Comparison of ENCODE assay signal across 19 cellular contexts in genomic region chr11:765802-766091, GRCh38. TPM values are rescaled to one million over a fixed set of nuclear protein-coding genes. Genes with fewer than 3 reads are reported as not detected.
A peak's percentile ranks its signal among the peaks of the same experiment; 100 is the strongest.
DNase-seq lines count a peak whose midpoint lies in the region; ATAC-seq, FAIRE-seq and TF ChIP-seq lines count a peak whose summit lies in the region.
"Had no signal": no experiment of that assay in that cellular context is flagged by ENCODE, and none has a peak within 500 bp of the region (broad histone marks: within the 10 kb centered on the region; RNA-seq: fewer than 3 reads in every experiment).

No MANE protein-coding gene starts in this region.

- TF ChIP-seq CTCF in Panc1 (IDR thresholded peaks at IDR 0.05) (no peak), glutamatergic neuron (IDR thresholded peaks at IDR 0.05; ENCODE audit: partially characterized antibody, unreplicated experiment) (no peak)

- H3K4me1 Mint-ChIP-seq in activated T-cell treated with anti-CD3 and anti-CD28 coated beads, Interleukin-2, amount 50 U/mL, for 24 hours (ENCODE audit: low read depth): peaks cover 16% of the 10 kb centered on the region
- no peaks in the 10 kb centered on the region for H3K4me1 Mint-ChIP-seq in activated T-cell treated with anti-CD3 and anti-CD28 coated beads, Interleukin-2, amount 50 U/mL, for 4 hours (ENCODE audit: low read depth)
- peaks cover 9% of the 10 kb centered on the region for H3K4me1 Mint-ChIP-seq in glutamatergic neuron (ENCODE audit: low read depth, unreplicated experiment)
- peaks cover 1 to 13% of the 10 kb centered on the region in 2 donors for H3K4me1 Mint-ChIP-seq in stimulated activated naive B cell treated with anti-CD40 and anti-IgM and Interleukin-4, amounts not matched to agents 10 μg/mL and 1 μg/mL and 100 μg/mL, for 72 hours

- DNase-seq in activated T-cell treated with anti-CD3 and anti-CD28 coated beads, Interleukin-2, amount 50 U/mL, for 24 hours: no peak
- no peak for DNase-seq in activated T-cell treated with anti-CD3 and anti-CD28 coated beads, Interleukin-2, amount 50 U/mL, for 4 hours
- DNase-seq in Panc1 (ENCODE audit: low read depth, low spot score) (no peak), glutamatergic neuron (no peak), GM12892 (ENCODE audit: insufficient read length) (no peak), inferior parietal cortex (ENCODE audit: extremely low spot score) (no peak)
- no peak for DNase-seq in stimulated activated naive B cell treated with anti-CD40 and anti-IgM and Interleukin-4, amounts not matched to agents 10 μg/mL and 1 μg/mL and 100 μg/mL, for 72 hours
- DNase-seq: DMS79 treated with DMSO at 0.1 percent for 48 hours, GOT3, NCI-H1048, NCI-H1436 treated with DMSO at 0.1 percent for 48 hours, NCI-H2029 treated with DMSO at 0.1 percent for 48 hours had no signal

- H3K27me3 Mint-ChIP-seq in activated T-cell treated with anti-CD3 and anti-CD28 coated beads, Interleukin-2, amount 50 U/mL, for 24 hours: no peaks in the 10 kb centered on the region
- H3K27me3 Mint-ChIP-seq in activated T-cell treated with anti-CD3 and anti-CD28 coated beads, Interleukin-2, amount 50 U/mL, for 4 hours (ENCODE audit: low read depth): no peaks in the 10 kb centered on the region
- peaks cover 11% of the 10 kb centered on the region for H3K27me3 Mint-ChIP-seq in glutamatergic neuron (ENCODE audit: unreplicated experiment)
- H3K27me3 Mint-ChIP-seq in stimulated activated naive B cell treated with anti-CD40 and anti-IgM and Interleukin-4, amounts not matched to agents 10 μg/mL and 1 μg/mL and 100 μg/mL, for 72 hours: no peaks in the 10 kb centered on the region

- no peaks in the 10 kb centered on the region for H3K9me3 ChIP-seq in Panc1 (ENCODE audit: control insufficient read depth, insufficient read depth, low read depth, low read length)
- H3K9me3 ChIP-seq: SK-N-SH had no signal

- intact Hi-C loops in Panc1 (cut with micrococcal nuclease; ENCODE audit: unreplicated experiment): loop anchor here (2.0 kb wide), 1 partner anchor 69 kb away; no protein-coding TSS in a partner anchor

- H3K27ac ChIP-seq in Panc1 (ENCODE audit: low read length): peak overlapping the region; percentile 39
- H3K27ac ChIP-seq: KMS-11 had no signal

- no peak overlapping the region for H3K4me3 ChIP-seq in Panc1 (ENCODE audit: low read depth in 2 of 2, low read length in 2 of 2)

- H3K36me3 Mint-ChIP-seq in activated T-cell treated with anti-CD3 and anti-CD28 coated beads, Interleukin-2, amount 50 U/mL, for 24 hours (ENCODE audit: low read depth): peaks cover 90% of the 10 kb centered on the region
- peaks cover 10% of the 10 kb centered on the region for H3K36me3 Mint-ChIP-seq in activated T-cell treated with anti-CD3 and anti-CD28 coated beads, Interleukin-2, amount 50 U/mL, for 4 hours (ENCODE audit: insufficient read depth)
- H3K36me3 Mint-ChIP-seq in glutamatergic neuron (ENCODE audit: unreplicated experiment): peaks cover 5% of the 10 kb centered on the region
- H3K36me3 Mint-ChIP-seq in stimulated activated naive B cell treated with anti-CD40 and anti-IgM and Interleukin-4, amounts not matched to agents 10 μg/mL and 1 μg/mL and 100 μg/mL, for 72 hours: peaks cover 38 to 56% of the 10 kb centered on the region in 2 donors

- H3K4me3 Mint-ChIP-seq in activated T-cell treated with anti-CD3 and anti-CD28 coated beads, Interleukin-2, amount 50 U/mL, for 24 hours: no peak overlapping the region
- no peak overlapping the region for H3K4me3 Mint-ChIP-seq in activated T-cell treated with anti-CD3 and anti-CD28 coated beads, Interleukin-2, amount 50 U/mL, for 4 hours
- no peak overlapping the region for H3K4me3 Mint-ChIP-seq in glutamatergic neuron (ENCODE audit: unreplicated experiment)
- H3K4me3 Mint-ChIP-seq in stimulated activated naive B cell treated with anti-CD40 and anti-IgM and Interleukin-4, amounts not matched to agents 10 μg/mL and 1 μg/mL and 100 μg/mL, for 72 hours: peak overlapping the region in 1 of 2 donors; percentile 27
- H3K4me3 Mint-ChIP-seq: CD8-positive, alpha-beta T cell had no signal

- no peaks in the 10 kb centered on the region for H3K9me3 Mint-ChIP-seq in activated T-cell treated with anti-CD3 and anti-CD28 coated beads, Interleukin-2, amount 50 U/mL, for 24 hours
- H3K9me3 Mint-ChIP-seq in activated T-cell treated with anti-CD3 and anti-CD28 coated beads, Interleukin-2, amount 50 U/mL, for 4 hours: no peaks in the 10 kb centered on the region
- peaks cover 22% of the 10 kb centered on the region for H3K9me3 Mint-ChIP-seq in glutamatergic neuron (ENCODE audit: unreplicated experiment)
- no peaks in the 10 kb centered on the region for H3K9me3 Mint-ChIP-seq in stimulated activated naive B cell treated with anti-CD40 and anti-IgM and Interleukin-4, amounts not matched to agents 10 μg/mL and 1 μg/mL and 100 μg/mL, for 72 hours
- H3K9me3 Mint-ChIP-seq: CD8-positive, alpha-beta T cell had no signal

- no TSS peak for BruUV-seq in Panc1 (replicated peaks; lab: Mats Ljungman, UMichigan)

- no peak for ATAC-seq in activated T-cell treated with anti-CD3 and anti-CD28 coated beads, Interleukin-2, amount 50 U/mL, for 4 hours
- ATAC-seq in Panc1 (no peak), GM19452 (IDR thresholded peaks at IDR 0.05; ENCODE audit: unreplicated experiment) (no peak)
- ATAC-seq in stimulated activated naive B cell treated with anti-CD40 and anti-IgM and Interleukin-4, amounts not matched to agents 10 μg/mL and 1 μg/mL and 100 μg/mL, for 72 hours (replicated peaks): no peak

- POLR2A ChIA-PET in Panc1 (lab: Charles Lee): no interaction called here

- H3K27ac Mint-ChIP-seq in activated T-cell treated with anti-CD3 and anti-CD28 coated beads, Interleukin-2, amount 50 U/mL, for 24 hours: peak overlapping the region; percentile 67
- H3K27ac Mint-ChIP-seq in glutamatergic neuron (ENCODE audit: unreplicated experiment): peak overlapping the region; percentile 43
- peak overlapping the region; percentile 14 for H3K27ac Mint-ChIP-seq in stimulated activated naive B cell treated with anti-CD40 and anti-IgM and Interleukin-4, amounts not matched to agents 10 μg/mL and 1 μg/mL and 100 μg/mL, for 72 hours
- H3K27ac Mint-ChIP-seq: CD8-positive, alpha-beta T cell had no signal

- peaks cover 25% of the 10 kb centered on the region for H3K4me1 ChIP-seq in Panc1 (ENCODE audit: control insufficient read depth, insufficient read depth, low read length)

- FAIRE-seq in GM12892 (lab: Jason Lieb, UNC): no peak

- no peaks in the 10 kb centered on the region for H3K27me3 ChIP-seq in Panc1 (ENCODE audit: control insufficient read depth, insufficient read depth, low read length)

- CTCF ChIA-PET in Panc1 (lab: Charles Lee): interaction anchor here (1.2 kb wide), 1 partner anchor 61 kb away, joined by 5 read pairs; no protein-coding TSS in a partner anchor

- TF ChIP-seq POLR2A in GM12892 (IDR thresholded peaks at IDR 0.05; ENCODE audit: low read depth, low read length): no peak

- in situ Hi-C loops in Panc1 (cut with HindIII; ENCODE audit: low pct_unique_long_range_greater_than_20kb, low sequenced_read_pairs): no loop called here

- peaks cover 6% of the 10 kb centered on the region; the same call in 1 of the 2 replicates for H3K36me3 ChIP-seq in Panc1 (ENCODE audit: control insufficient read depth, insufficient read depth, low read length)

RNA-seq across cellular contexts. Expression of gene GATD1, which starts 11.5 kb away (rescaled TPM):
- total RNA-seq in activated T-cell treated with anti-CD3 and anti-CD28 coated beads, Interleukin-2, amount 50 U/mL, for 4 hours: 10 to 100 TPM; 48.3 to 49.8 (median 49.7) TPM
- total RNA-seq in Panc1 (2021; ENCODE audit: unreplicated experiment) (229 TPM), glutamatergic neuron (ENCODE audit: unreplicated experiment) (67.5 TPM)
- 200 TPM for polyA plus RNA-seq in Panc1 (2012; ENCODE audit: insufficient read length)
- 19.1 TPM for polyA plus RNA-seq in GM12892 (2012; ENCODE audit: missing spikeins)

RNA-seq across cellular contexts. Expression of gene TALDO1, which starts 18.5 kb away (rescaled TPM):
- 100 to 1,000 TPM; 281 to 316 (median 313) TPM for total RNA-seq in activated T-cell treated with anti-CD3 and anti-CD28 coated beads, Interleukin-2, amount 50 U/mL, for 4 hours
- total RNA-seq in Panc1 (2021; ENCODE audit: unreplicated experiment): 257 TPM
- 397 TPM for polyA plus RNA-seq in Panc1 (2012; ENCODE audit: insufficient read length)
- total RNA-seq in glutamatergic neuron (ENCODE audit: unreplicated experiment): 182 TPM
- polyA plus RNA-seq in GM12892 (2012; ENCODE audit: missing spikeins): 113 TPM

RNA-seq across cellular contexts. Expression of gene CEND1, which starts 24.1 kb away (rescaled TPM):
- total RNA-seq in activated T-cell treated with anti-CD3 and anti-CD28 coated beads, Interleukin-2, amount 50 U/mL, for 4 hours: 1 to 10 TPM; 1.6 to 1.8 (median 1.7) TPM
- total RNA-seq in Panc1 (2021; ENCODE audit: unreplicated experiment): 15.9 TPM
- polyA plus RNA-seq in Panc1 (2012; ENCODE audit: insufficient read length): 36.1 TPM
- total RNA-seq in glutamatergic neuron (ENCODE audit: unreplicated experiment): 58.7 TPM
- polyA plus RNA-seq in GM12892 (2012; ENCODE audit: missing spikeins): 1.9 TPM
- total RNA-seq: A172; CD8-positive, alpha-beta T cell; MCF 10A; NCI-H460 had no signal

RNA-seq across cellular contexts. Expression of gene SLC25A22, which starts 32.3 kb away (rescaled TPM):
- 100 to 1,000 TPM; 156 to 166 (median 161) TPM for total RNA-seq in activated T-cell treated with anti-CD3 and anti-CD28 coated beads, Interleukin-2, amount 50 U/mL, for 4 hours
- total RNA-seq in Panc1 (2021; ENCODE audit: unreplicated experiment): 119 TPM
- 120 TPM for polyA plus RNA-seq in Panc1 (2012; ENCODE audit: insufficient read length)
- 93.9 TPM for total RNA-seq in glutamatergic neuron (ENCODE audit: unreplicated experiment)
- 5.7 TPM for polyA plus RNA-seq in GM12892 (2012; ENCODE audit: missing spikeins)

RNA-seq across cellular contexts. Expression of gene PIDD1, which starts 39.3 kb away (rescaled TPM):
- total RNA-seq in activated T-cell treated with anti-CD3 and anti-CD28 coated beads, Interleukin-2, amount 50 U/mL, for 4 hours: 10 to 100 TPM; 12.6 to 18.4 (median 17.5) TPM
- 75.9 TPM for total RNA-seq in Panc1 (2021; ENCODE audit: unreplicated experiment)
- polyA plus RNA-seq in Panc1 (2012; ENCODE audit: insufficient read length): 86.9 TPM
- 37.0 TPM for total RNA-seq in glutamatergic neuron (ENCODE audit: unreplicated experiment)
- 5.0 TPM for polyA plus RNA-seq in GM12892 (2012; ENCODE audit: missing spikeins)

Comparison
In these comparisons a context has a peak if more than half of its experiments do, and no peak if none do; other contexts are left out.
1. H3K27ac Mint-ChIP-seq: peak in every context shown above with its lines; median percentile 67 in activated T-cell treated with anti-CD3 and anti-CD28 coated beads, Interleukin-2, amount 50 U/mL, for 24 hours; 43 in glutamatergic neuron; 14 in stimulated activated naive B cell treated with anti-CD40 and anti-IgM and Interleukin-4, amounts not matched to agents 10 μg/mL and 1 μg/mL and 100 μg/mL, for 72 hours.